1 cellular context compared by ENCODE assay signal in genomic region chr11:559712-560304, GRCh38.
TF ChIP-seq lines count a peak whose summit lies in the region.

No MANE protein-coding gene starts in this region.

TF ChIP-seq in K562, 482 proteins besides CTCF, POLR2A, EP300 and RAD21 (continues in another document):
- TF ChIP-seq, protein P1, sequence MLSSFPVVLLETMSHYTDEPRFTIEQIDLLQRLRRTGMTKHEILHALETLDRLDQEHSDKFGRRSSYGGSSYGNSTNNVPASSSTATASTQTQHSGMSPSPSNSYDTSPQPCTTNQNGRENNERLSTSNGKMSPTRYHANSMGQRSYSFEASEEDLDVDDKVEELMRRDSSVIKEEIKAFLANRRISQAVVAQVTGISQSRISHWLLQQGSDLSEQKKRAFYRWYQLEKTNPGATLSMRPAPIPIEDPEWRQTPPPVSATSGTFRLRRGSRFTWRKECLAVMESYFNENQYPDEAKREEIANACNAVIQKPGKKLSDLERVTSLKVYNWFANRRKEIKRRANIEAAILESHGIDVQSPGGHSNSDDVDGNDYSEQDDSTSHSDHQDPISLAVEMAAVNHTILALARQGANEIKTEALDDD (IDR thresholded peaks at IDR 0.05), result no peak
- TF ChIP-seq RAD51 (IDR thresholded peaks at IDR 0.05; ENCODE audit: borderline replicate concordance, low read depth) (no peak), ZNF124 (CRISPR knock-in tag; IDR thresholded peaks at IDR 0.05) (no peak), HDGF (IDR thresholded peaks at IDR 0.05) (peak; percentile 64; the same call in 1 of the 2 replicates), TRIM28 (IDR thresholded peaks at IDR 0.05) (no peak), ZNF830 (CRISPR knock-in tag; IDR thresholded peaks at IDR 0.05) (no peak), PRMT5 (CRISPR knock-in tag; IDR thresholded peaks at IDR 0.05) (no peak), ZNF778 (CRISPR knock-in tag; IDR thresholded peaks at IDR 0.05) (no peak), MED1 (CRISPR knock-in tag; IDR thresholded peaks at IDR 0.05; ENCODE audit: borderline replicate concordance) (no peak), DACH1 (IDR thresholded peaks at IDR 0.05; ENCODE audit: partially characterized antibody) (no peak), NRF1 (conservative IDR thresholded peaks at IDR 0.05 in 1 of 2, IDR thresholded peaks at IDR 0.05 in 1 of 2) (no peak), ZFP30 (CRISPR knock-in tag; IDR thresholded peaks at IDR 0.05; ENCODE audit: borderline replicate concordance) (no peak), CCNT2 (IDR thresholded peaks at IDR 0.05; ENCODE audit: borderline replicate concordance, extremely low read depth, insufficient read length, low read depth, low read length) (no peak), ZBTB40 (IDR thresholded peaks at IDR 0.05) (no peak), ZBTB40 (CRISPR knock-in tag; IDR thresholded peaks at IDR 0.05) (no peak), TEAD1 (CRISPR knock-in tag; IDR thresholded peaks at IDR 0.05) (peak in 1 of 2 experiments; percentile 37; a peak in 2 of 4 replicates), MYNN (IDR thresholded peaks at IDR 0.05) (no peak), MYNN (CRISPR knock-in tag; IDR thresholded peaks at IDR 0.05) (no peak), MYBL2 (IDR thresholded peaks at IDR 0.05; ENCODE audit: low read depth) (no peak), MYBL2 (CRISPR knock-in tag; IDR thresholded peaks at IDR 0.05; ENCODE audit: borderline replicate concordance) (no peak), YBX1 (IDR thresholded peaks at IDR 0.05) (no peak), CBFB (CRISPR knock-in tag; IDR thresholded peaks at IDR 0.05) (no peak; the same call in 1 of the 2 replicates), EGR1 (conservative IDR thresholded peaks at IDR 0.05) (peak; percentile 42), LCOR (CRISPR knock-in tag; IDR thresholded peaks at IDR 0.05) (peak; percentile 16; the same call in 1 of the 2 replicates), MTA3 (IDR thresholded peaks at IDR 0.05; ENCODE audit: borderline replicate concordance) (no peak), NFE2 (IDR thresholded peaks at IDR 0.05; ENCODE audit: low read depth) (peak; percentile 18; the same call in 1 of the 2 replicates), ASH1L (IDR thresholded peaks at IDR 0.05; ENCODE audit: borderline replicate concordance, low read depth, partially characterized antibody) (peak; percentile 19), OTX1 (CRISPR knock-in tag; IDR thresholded peaks at IDR 0.05) (no peak), SOX6 (IDR thresholded peaks at IDR 0.05) (no peak), MEIS2 (IDR thresholded peaks at IDR 0.05; ENCODE audit: partially characterized antibody) (peak; percentile 30), TEAD4 (IDR thresholded peaks at IDR 0.05; ENCODE audit: low read length) (peak; percentile 63; the same call in 1 of the 2 replicates), TEAD4 (CRISPR knock-in tag; IDR thresholded peaks at IDR 0.05; ENCODE audit: borderline replicate concordance) (no peak), ESRRA (IDR thresholded peaks at IDR 0.05; ENCODE audit: borderline replicate concordance, low read depth) (peak; percentile 24; the same call in 1 of the 2 replicates), ZNF263 (CRISPR knock-in tag; IDR thresholded peaks at IDR 0.05; ENCODE audit: borderline replicate concordance) (no peak), NR1H2 (CRISPR knock-in tag; IDR thresholded peaks at IDR 0.05) (no peak), ZSCAN32 (CRISPR knock-in tag; IDR thresholded peaks at IDR 0.05) (no peak), HCFC1 (IDR thresholded peaks at IDR 0.05; ENCODE audit: low read depth, low read length) (no peak)
- TF ChIP-seq, protein P2, sequence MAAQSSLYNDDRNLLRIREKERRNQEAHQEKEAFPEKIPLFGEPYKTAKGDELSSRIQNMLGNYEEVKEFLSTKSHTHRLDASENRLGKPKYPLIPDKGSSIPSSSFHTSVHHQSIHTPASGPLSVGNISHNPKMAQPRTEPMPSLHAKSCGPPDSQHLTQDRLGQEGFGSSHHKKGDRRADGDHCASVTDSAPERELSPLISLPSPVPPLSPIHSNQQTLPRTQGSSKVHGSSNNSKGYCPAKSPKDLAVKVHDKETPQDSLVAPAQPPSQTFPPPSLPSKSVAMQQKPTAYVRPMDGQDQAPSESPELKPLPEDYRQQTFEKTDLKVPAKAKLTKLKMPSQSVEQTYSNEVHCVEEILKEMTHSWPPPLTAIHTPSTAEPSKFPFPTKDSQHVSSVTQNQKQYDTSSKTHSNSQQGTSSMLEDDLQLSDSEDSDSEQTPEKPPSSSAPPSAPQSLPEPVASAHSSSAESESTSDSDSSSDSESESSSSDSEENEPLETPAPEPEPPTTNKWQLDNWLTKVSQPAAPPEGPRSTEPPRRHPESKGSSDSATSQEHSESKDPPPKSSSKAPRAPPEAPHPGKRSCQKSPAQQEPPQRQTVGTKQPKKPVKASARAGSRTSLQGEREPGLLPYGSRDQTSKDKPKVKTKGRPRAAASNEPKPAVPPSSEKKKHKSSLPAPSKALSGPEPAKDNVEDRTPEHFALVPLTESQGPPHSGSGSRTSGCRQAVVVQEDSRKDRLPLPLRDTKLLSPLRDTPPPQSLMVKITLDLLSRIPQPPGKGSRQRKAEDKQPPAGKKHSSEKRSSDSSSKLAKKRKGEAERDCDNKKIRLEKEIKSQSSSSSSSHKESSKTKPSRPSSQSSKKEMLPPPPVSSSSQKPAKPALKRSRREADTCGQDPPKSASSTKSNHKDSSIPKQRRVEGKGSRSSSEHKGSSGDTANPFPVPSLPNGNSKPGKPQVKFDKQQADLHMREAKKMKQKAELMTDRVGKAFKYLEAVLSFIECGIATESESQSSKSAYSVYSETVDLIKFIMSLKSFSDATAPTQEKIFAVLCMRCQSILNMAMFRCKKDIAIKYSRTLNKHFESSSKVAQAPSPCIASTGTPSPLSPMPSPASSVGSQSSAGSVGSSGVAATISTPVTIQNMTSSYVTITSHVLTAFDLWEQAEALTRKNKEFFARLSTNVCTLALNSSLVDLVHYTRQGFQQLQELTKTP (IDR thresholded peaks at IDR 0.05; ENCODE audit: low read depth in 1 of 2, partially characterized antibody in 2 of 2), result peak in 1 of 2 experiments; percentile 38
- TF ChIP-seq, protein P3, sequence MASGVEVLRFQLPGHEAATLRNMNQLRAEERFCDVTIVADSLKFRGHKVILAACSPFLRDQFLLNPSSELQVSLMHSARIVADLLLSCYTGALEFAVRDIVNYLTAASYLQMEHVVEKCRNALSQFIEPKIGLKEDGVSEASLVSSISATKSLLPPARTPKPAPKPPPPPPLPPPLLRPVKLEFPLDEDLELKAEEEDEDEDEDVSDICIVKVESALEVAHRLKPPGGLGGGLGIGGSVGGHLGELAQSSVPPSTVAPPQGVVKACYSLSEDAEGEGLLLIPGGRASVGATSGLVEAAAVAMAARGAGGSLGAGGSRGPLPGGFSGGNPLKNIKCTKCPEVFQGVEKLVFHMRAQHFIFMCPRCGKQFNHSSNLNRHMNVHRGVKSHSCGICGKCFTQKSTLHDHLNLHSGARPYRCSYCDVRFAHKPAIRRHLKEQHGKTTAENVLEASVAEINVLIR (CRISPR knock-in tag; IDR thresholded peaks at IDR 0.05), result no peak
- TF ChIP-seq, protein P4, sequence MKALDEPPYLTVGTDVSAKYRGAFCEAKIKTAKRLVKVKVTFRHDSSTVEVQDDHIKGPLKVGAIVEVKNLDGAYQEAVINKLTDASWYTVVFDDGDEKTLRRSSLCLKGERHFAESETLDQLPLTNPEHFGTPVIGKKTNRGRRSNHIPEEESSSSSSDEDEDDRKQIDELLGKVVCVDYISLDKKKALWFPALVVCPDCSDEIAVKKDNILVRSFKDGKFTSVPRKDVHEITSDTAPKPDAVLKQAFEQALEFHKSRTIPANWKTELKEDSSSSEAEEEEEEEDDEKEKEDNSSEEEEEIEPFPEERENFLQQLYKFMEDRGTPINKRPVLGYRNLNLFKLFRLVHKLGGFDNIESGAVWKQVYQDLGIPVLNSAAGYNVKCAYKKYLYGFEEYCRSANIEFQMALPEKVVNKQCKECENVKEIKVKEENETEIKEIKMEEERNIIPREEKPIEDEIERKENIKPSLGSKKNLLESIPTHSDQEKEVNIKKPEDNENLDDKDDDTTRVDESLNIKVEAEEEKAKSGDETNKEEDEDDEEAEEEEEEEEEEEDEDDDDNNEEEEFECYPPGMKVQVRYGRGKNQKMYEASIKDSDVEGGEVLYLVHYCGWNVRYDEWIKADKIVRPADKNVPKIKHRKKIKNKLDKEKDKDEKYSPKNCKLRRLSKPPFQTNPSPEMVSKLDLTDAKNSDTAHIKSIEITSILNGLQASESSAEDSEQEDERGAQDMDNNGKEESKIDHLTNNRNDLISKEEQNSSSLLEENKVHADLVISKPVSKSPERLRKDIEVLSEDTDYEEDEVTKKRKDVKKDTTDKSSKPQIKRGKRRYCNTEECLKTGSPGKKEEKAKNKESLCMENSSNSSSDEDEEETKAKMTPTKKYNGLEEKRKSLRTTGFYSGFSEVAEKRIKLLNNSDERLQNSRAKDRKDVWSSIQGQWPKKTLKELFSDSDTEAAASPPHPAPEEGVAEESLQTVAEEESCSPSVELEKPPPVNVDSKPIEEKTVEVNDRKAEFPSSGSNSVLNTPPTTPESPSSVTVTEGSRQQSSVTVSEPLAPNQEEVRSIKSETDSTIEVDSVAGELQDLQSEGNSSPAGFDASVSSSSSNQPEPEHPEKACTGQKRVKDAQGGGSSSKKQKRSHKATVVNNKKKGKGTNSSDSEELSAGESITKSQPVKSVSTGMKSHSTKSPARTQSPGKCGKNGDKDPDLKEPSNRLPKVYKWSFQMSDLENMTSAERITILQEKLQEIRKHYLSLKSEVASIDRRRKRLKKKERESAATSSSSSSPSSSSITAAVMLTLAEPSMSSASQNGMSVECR (CRISPR knock-in tag; IDR thresholded peaks at IDR 0.05), result peak; percentile 17; the same call in 1 of the 2 replicates
- TF ChIP-seq, protein P5, sequence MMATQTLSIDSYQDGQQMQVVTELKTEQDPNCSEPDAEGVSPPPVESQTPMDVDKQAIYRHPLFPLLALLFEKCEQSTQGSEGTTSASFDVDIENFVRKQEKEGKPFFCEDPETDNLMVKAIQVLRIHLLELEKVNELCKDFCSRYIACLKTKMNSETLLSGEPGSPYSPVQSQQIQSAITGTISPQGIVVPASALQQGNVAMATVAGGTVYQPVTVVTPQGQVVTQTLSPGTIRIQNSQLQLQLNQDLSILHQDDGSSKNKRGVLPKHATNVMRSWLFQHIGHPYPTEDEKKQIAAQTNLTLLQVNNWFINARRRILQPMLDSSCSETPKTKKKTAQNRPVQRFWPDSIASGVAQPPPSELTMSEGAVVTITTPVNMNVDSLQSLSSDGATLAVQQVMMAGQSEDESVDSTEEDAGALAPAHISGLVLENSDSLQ (IDR thresholded peaks at IDR 0.05), result peak; percentile 72
- TF ChIP-seq, protein P6, sequence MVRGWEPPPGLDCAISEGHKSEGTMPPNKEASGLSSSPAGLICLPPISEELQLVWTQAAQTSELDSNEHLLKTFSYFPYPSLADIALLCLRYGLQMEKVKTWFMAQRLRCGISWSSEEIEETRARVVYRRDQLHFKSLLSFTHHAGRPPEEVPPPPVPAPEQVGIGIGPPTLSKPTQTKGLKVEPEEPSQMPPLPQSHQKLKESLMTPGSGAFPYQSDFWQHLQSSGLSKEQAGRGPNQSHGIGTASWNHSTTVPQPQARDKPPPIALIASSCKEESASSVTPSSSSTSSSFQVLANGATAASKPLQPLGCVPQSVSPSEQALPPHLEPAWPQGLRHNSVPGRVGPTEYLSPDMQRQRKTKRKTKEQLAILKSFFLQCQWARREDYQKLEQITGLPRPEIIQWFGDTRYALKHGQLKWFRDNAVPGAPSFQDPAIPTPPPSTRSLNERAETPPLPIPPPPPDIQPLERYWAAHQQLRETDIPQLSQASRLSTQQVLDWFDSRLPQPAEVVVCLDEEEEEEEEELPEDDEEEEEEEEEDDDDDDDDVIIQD (CRISPR knock-in tag; IDR thresholded peaks at IDR 0.05), result no peak
